In the genomic region with DNA sequence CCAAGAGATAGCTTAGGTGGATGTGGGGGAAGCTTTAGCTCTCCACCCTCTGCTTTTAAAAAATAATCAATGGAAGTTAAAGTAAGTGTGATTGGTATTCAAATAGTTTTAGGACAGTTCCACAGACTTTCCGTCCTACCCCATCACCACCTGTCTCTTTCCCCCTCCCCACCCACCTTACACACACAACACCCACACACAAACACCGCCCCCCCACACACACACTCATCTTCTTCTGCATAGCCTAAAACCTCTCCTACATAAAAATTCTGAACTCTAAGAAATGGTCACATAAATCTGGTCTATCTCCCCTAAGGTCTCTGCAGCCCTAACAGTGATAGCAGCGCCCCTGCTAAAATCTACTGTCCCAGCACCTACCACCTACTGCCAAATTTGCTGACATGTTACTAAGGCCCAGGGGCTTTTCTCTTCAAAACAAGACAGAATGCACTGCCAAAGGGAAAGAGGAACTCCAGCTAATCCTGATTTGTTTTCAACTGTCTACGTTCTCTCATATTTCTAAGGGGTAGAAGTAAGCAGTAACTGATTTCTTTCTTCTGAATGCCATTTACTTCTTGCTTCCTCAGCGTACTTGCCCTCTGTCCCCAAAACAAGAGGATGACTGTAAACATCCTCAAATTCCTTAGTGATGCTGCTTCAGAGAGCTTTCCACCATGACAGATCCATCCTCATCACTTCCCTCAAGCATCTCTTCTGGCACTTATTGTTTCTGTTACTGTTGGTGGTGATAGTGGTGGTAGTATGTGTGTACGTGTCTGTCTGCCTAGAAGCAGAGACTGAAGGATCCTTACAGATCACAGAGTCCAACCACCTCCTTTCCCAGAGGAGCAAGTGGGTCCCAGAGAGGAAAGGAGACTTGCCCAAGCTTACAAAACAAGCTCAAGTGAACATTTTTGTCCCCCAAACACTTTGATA, we compare ENCODE assay signal across 15 cellular contexts. TPM values are rescaled to one million over a fixed set of nuclear protein-coding genes. Genes with fewer than 3 reads are reported as not detected.
DNase-seq lines count a peak whose midpoint lies in the region; ATAC-seq, FAIRE-seq and TF ChIP-seq lines count a peak whose summit lies in the region.
"Had no signal": no experiment of that assay in that cellular context is flagged by ENCODE, and none has a peak within 500 bp of the region (broad histone marks: within the 10 kb centered on the region; RNA-seq: fewer than 3 reads in every experiment).

No MANE protein-coding gene starts in this region.

- peak overlapping the region in 6 of 8 donors; percentile 4 to 51 (median 20) for H3K4me3 Mint-ChIP-seq in CD4-positive, alpha-beta memory T cell
- H3K4me3 Mint-ChIP-seq in activated T-helper 17 cell treated with anti-CD3 and anti-CD28 coated beads, Interleukin-2, amount 50 U/mL, for 72 hours = peak overlapping the region; percentile 59
- no peak overlapping the region for H3K4me3 Mint-ChIP-seq in mesothelial cell of epicardium
- H3K4me3 Mint-ChIP-seq: activated naive CD4-positive, alpha-beta T cell treated with anti-CD3 and anti-CD28 coated beads for 36 hours had no signal

- H3K4me2 ChIP-seq in PC-3 (ENCODE audit: low read length) = no peak overlapping the region

- H3K36me3 ChIP-seq in CD4-positive, alpha-beta memory T cell (ENCODE audit: insufficient read depth, low read length) = peaks cover under 1% of the 10 kb centered on the region
- H3K36me3 ChIP-seq in mucosa of descending colon (ENCODE audit: low read depth) (no peaks in the 10 kb centered on the region), PC-3 (ENCODE audit: low read depth, low read length) (peaks cover 12% of the 10 kb centered on the region; the same call in 1 of the 2 replicates)

- no peaks in the 10 kb centered on the region for H3K27me3 Mint-ChIP-seq in CD4-positive, alpha-beta memory T cell
- H3K27me3 Mint-ChIP-seq in activated T-helper 17 cell treated with anti-CD3 and anti-CD28 coated beads, Interleukin-2, amount 50 U/mL, for 72 hours = no peaks in the 10 kb centered on the region
- H3K27me3 Mint-ChIP-seq in mesothelial cell of epicardium (ENCODE audit: low read depth) = no peaks in the 10 kb centered on the region

- peaks cover 80% of the 10 kb centered on the region for H3K4me1 ChIP-seq in CD4-positive, alpha-beta memory T cell (ENCODE audit: insufficient read depth, low read length)
- H3K4me1 ChIP-seq in mucosa of descending colon (ENCODE audit: low read depth) (peaks cover 5% of the 10 kb centered on the region), PC-3 (ENCODE audit: insufficient read depth, low read length) (peaks cover 13% of the 10 kb centered on the region)
- H3K4me1 ChIP-seq: SJCRH30 had no signal

- no peak for FAIRE-seq in GM12891 (lab: Jason Lieb, UNC)

- peaks cover 47 to 82% (median 59%) of the 10 kb centered on the region in 4 donors for H3K4me1 Mint-ChIP-seq in CD4-positive, alpha-beta memory T cell
- peaks cover 55% of the 10 kb centered on the region for H3K4me1 Mint-ChIP-seq in activated T-helper 17 cell treated with anti-CD3 and anti-CD28 coated beads, Interleukin-2, amount 50 U/mL, for 72 hours
- peaks cover 29% of the 10 kb centered on the region for H3K4me1 Mint-ChIP-seq in mesothelial cell of epicardium

- ATAC-seq in activated T-helper 17 cell treated with anti-CD3 and anti-CD28 coated beads, Interleukin-2, amount 50 U/mL, for 72 hours (replicated peaks) = no peak
- ATAC-seq in mucosa of descending colon (no peak), PC-3 (no peak), HG02763 (IDR thresholded peaks at IDR 0.05; ENCODE audit: unreplicated experiment) (no peak)

- peaks cover 8% of the 10 kb centered on the region; the same call in 1 of the 2 replicates for H4K20me1 ChIP-seq in PC-3 (ENCODE audit: low read length)

- no peaks in the 10 kb centered on the region for H3K9me3 ChIP-seq in CD4-positive, alpha-beta memory T cell (ENCODE audit: control insufficient read depth in 1 of 2, low read length in 2 of 2)
- H3K9me3 ChIP-seq in mucosa of descending colon = no peaks in the 10 kb centered on the region
- no peaks in the 10 kb centered on the region for H3K9me3 ChIP-seq in PC-3 (ENCODE audit: low read length)
- H3K9me3 ChIP-seq: Caco-2, right atrium auricular region, SJCRH30, tibial nerve had no signal

- CTCF ChIA-PET in CD4-positive, alpha-beta memory T cell (lab: Charles Lee; ENCODE audit: partially characterized antibody) = interaction anchor here (0.8 to 10.0 kb wide), 7 partner anchors 8 to 72 kb away, joined by 3 to 74 read pairs (median 5); no protein-coding TSS in a partner anchor
- CTCF ChIA-PET in PC-3 (lab: Charles Lee) = no interaction called here

- peaks cover 0 to 3% (median 0%) of the 10 kb centered on the region in 8 donors for H3K9me3 Mint-ChIP-seq in CD4-positive, alpha-beta memory T cell
- H3K9me3 Mint-ChIP-seq in activated T-helper 17 cell treated with anti-CD3 and anti-CD28 coated beads, Interleukin-2, amount 50 U/mL, for 72 hours = no peaks in the 10 kb centered on the region
- no peaks in the 10 kb centered on the region for H3K9me3 Mint-ChIP-seq in mesothelial cell of epicardium
- H3K9me3 Mint-ChIP-seq: activated naive CD4-positive, alpha-beta T cell treated with anti-CD3 and anti-CD28 coated beads for 36 hours had no signal

- no peaks in the 10 kb centered on the region for H3K27me3 ChIP-seq in CD4-positive, alpha-beta memory T cell (ENCODE audit: insufficient read depth, low read length)
- H3K27me3 ChIP-seq in PC-3 (ENCODE audit: low read length) = no peaks in the 10 kb centered on the region
- H3K27me3 ChIP-seq: right atrium auricular region, SJCRH30, tibial nerve had no signal

- H3K4me3 ChIP-seq in CD4-positive, alpha-beta memory T cell (ENCODE audit: low read length in 2 of 2) = no peak overlapping the region
- H3K4me3 ChIP-seq in mucosa of descending colon (no peak overlapping the region), PC-3 (ENCODE audit: low read length) (no peak overlapping the region)
- H3K4me3 ChIP-seq: right atrium auricular region, SJCRH30, tibial nerve had no signal

- H3K27ac ChIP-seq in CD4-positive, alpha-beta memory T cell (ENCODE audit: low read depth, low read length) = no peak overlapping the region
- H3K27ac ChIP-seq in PC-3 (ENCODE audit: low read length) = no peak overlapping the region
- H3K27ac ChIP-seq: right atrium auricular region, SJCRH30 had no signal

- peaks cover 13 to 22% of the 10 kb centered on the region in 2 donors for H3K36me3 Mint-ChIP-seq in CD4-positive, alpha-beta memory T cell
- H3K36me3 Mint-ChIP-seq in activated T-helper 17 cell treated with anti-CD3 and anti-CD28 coated beads, Interleukin-2, amount 50 U/mL, for 72 hours (ENCODE audit: low read depth) = peaks cover 41% of the 10 kb centered on the region
- H3K36me3 Mint-ChIP-seq in mesothelial cell of epicardium = peaks cover 11% of the 10 kb centered on the region

- no peak for TF ChIP-seq POLR2A in GM12891 (IDR thresholded peaks at IDR 0.05; ENCODE audit: low read depth, low read length)

- DNase-seq in CD4-positive, alpha-beta memory T cell = no peak
- DNase-seq in GM12891 (ENCODE audit: insufficient read length, low spot score) (no peak), mesothelial cell of epicardium (ENCODE audit: low spot score in 2 of 2, unreplicated experiment in 2 of 2) (no peak), mucosa of descending colon (no peak), PC-3 (no peak)
- DNase-seq: activated CD4-positive, CD25-positive, alpha-beta regulatory T cell; Caco-2; NCI-H1694 treated with DMSO at 0.1 percent for 48 hours; NCI-H774; SJCRH30 had no signal

- peak overlapping the region; percentile 37 to 95 (median 81) for H3K27ac Mint-ChIP-seq in CD4-positive, alpha-beta memory T cell
- H3K27ac Mint-ChIP-seq in activated T-helper 17 cell treated with anti-CD3 and anti-CD28 coated beads, Interleukin-2, amount 50 U/mL, for 72 hours = peak overlapping the region; percentile 73
- H3K27ac Mint-ChIP-seq in mesothelial cell of epicardium = peak overlapping the region; percentile 88
- H3K27ac Mint-ChIP-seq: activated naive CD4-positive, alpha-beta T cell treated with anti-CD3 and anti-CD28 coated beads for 36 hours had no signal

- no peaks in the 10 kb centered on the region for H3F3A ChIP-seq in PC-3 (ENCODE audit: low read length, unreplicated experiment)

- POLR2A ChIA-PET in CD4-positive, alpha-beta memory T cell (lab: Charles Lee; ENCODE audit: partially characterized antibody) = interaction anchor here (1.0 to 6.2 kb wide), 7 partner anchors 8 to 66 kb away, joined by 3 to 37 read pairs (median 19); partner anchors contain the start of gene LUZP1
- POLR2A ChIA-PET in PC-3 (lab: Charles Lee; ENCODE audit: unreplicated experiment) = interaction anchor here (0.6 kb wide), 1 partner anchor 28 kb away, joined by 3 read pairs; no protein-coding TSS in a partner anchor

- TF ChIP-seq CTCF in mesothelial cell of epicardium (IDR thresholded peaks at IDR 0.05; ENCODE audit: unreplicated experiment) = no peak
- TF ChIP-seq CTCF in mucosa of descending colon (IDR thresholded peaks at IDR 0.05) = no peak
- TF ChIP-seq CTCF in PC-3 (conservative IDR thresholded peaks at IDR 0.05; ENCODE audit: low read depth, low read length) = no peak

- BruUV-seq in PC-3 (replicated peaks; lab: Mats Ljungman, UMichigan) = no TSS peak

- no peak overlapping the region for H3K9ac ChIP-seq in PC-3 (ENCODE audit: low read length)

- H2AFZ ChIP-seq in PC-3 (ENCODE audit: low read length) = no peak overlapping the region

- H3K79me2 ChIP-seq in PC-3 (ENCODE audit: low read length) = peaks cover 75% of the 10 kb centered on the region

- H3K9me2 ChIP-seq in PC-3 (replicated peaks; ENCODE audit: low read length) = no peaks in the 10 kb centered on the region

- intact Hi-C loops in CD4-positive, alpha-beta memory T cell (cut with micrococcal nuclease) = no loop called here
- intact Hi-C loops in mucosa of descending colon (cut with DNase I, micrococcal nuclease) (no loop called here), PC-3 (cut with micrococcal nuclease) (no loop called here)

TF ChIP-seq in GM12891, 5 proteins besides CTCF, POLR2A, EP300 and RAD21:
- no peak for TF ChIP-seq POLR2AphosphoS5 (IDR thresholded peaks at IDR 0.05; ENCODE audit: low read depth, low read length)
- no peak for TF ChIP-seq PAX5 (IDR thresholded peaks at IDR 0.05; ENCODE audit: insufficient read depth, low read length, severe bottlenecking)
- TF ChIP-seq TAF1 (IDR thresholded peaks at IDR 0.05; ENCODE audit: low read depth, low read length) = no peak
- TF ChIP-seq SPI1 (IDR thresholded peaks at IDR 0.05; ENCODE audit: low read depth, low read length) = 0 out of 2 replicates have a peak, but pooled peaks have one; percentile 29
- no peak for TF ChIP-seq POU2F2 (IDR thresholded peaks at IDR 0.05; ENCODE audit: low read depth, low read length)
TF ChIP-seq in GM12891: peak in this region for 1.

RNA-seq across cellular contexts. Expression of gene LUZP1, which starts 56.8 kb away (rescaled TPM):
- 10 to 100 TPM; 24.7 to 27.9 TPM for total RNA-seq in CD4-positive, alpha-beta memory T cell
- 10 to 100 TPM; 11.6 to 39.3 TPM for polyA plus RNA-seq in CD4-positive, alpha-beta memory T cell
- polyA plus RNA-seq in GM12891 (2012; ENCODE audit: low read depth, missing spikeins) = 7.9 TPM
- 10 to 100 TPM; 14.8 to 22.0 TPM for total RNA-seq in activated T-helper 17 cell treated with anti-CD3 and anti-CD28 coated beads, Interleukin-2, amount 50 U/mL, for 72 hours
- total RNA-seq in mesothelial cell of epicardium = 67.6 to 71.9 TPM (median 69.4 TPM) in 3 replicates
- total RNA-seq in mucosa of descending colon = 10 to 100 TPM; 48.4 to 57.7 (median 52.0) TPM
- 17.5 and 17.8 TPM in 2 replicates for total RNA-seq in PC-3 (2014; rRNA removed)
